ENCODE assay signal across 1 cellular context in the genomic region with DNA sequence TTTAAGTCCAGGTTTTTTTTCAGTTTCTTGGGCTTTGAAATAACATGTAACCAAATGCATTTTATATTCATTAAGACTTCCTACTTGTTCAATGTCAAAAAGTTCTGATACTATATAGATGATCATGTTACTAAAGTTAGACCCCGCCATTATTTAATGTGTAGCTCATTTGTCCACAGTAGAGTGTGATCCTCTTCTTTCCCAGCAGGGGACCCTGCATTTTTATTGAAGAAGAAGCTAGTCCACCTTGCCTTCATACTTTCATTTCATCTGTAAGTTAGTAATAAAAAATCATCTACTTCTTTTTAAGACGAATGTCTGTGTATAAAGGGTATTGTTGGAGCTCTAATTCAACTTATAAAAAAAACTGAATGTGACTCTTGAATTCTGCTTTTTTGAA.
TF ChIP-seq lines count a peak whose summit lies in the region.

No MANE protein-coding gene starts in this region.

TF ChIP-seq in HepG2, 621 proteins besides CTCF, POLR2A, EP300 and RAD21 (continued from another document):
- TF ChIP-seq, protein P1, sequence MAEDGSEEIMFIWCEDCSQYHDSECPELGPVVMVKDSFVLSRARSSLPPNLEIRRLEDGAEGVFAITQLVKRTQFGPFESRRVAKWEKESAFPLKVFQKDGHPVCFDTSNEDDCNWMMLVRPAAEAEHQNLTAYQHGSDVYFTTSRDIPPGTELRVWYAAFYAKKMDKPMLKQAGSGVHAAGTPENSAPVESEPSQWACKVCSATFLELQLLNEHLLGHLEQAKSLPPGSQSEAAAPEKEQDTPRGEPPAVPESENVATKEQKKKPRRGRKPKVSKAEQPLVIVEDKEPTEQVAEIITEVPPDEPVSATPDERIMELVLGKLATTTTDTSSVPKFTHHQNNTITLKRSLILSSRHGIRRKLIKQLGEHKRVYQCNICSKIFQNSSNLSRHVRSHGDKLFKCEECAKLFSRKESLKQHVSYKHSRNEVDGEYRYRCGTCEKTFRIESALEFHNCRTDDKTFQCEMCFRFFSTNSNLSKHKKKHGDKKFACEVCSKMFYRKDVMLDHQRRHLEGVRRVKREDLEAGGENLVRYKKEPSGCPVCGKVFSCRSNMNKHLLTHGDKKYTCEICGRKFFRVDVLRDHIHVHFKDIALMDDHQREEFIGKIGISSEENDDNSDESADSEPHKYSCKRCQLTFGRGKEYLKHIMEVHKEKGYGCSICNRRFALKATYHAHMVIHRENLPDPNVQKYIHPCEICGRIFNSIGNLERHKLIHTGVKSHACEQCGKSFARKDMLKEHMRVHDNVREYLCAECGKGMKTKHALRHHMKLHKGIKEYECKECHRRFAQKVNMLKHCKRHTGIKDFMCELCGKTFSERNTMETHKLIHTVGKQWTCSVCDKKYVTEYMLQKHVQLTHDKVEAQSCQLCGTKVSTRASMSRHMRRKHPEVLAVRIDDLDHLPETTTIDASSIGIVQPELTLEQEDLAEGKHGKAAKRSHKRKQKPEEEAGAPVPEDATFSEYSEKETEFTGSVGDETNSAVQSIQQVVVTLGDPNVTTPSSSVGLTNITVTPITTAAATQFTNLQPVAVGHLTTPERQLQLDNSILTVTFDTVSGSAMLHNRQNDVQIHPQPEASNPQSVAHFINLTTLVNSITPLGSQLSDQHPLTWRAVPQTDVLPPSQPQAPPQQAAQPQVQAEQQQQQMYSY (CRISPR knock-in tag; IDR thresholded peaks at IDR 0.05) = no peak
